In the genomic region with DNA sequence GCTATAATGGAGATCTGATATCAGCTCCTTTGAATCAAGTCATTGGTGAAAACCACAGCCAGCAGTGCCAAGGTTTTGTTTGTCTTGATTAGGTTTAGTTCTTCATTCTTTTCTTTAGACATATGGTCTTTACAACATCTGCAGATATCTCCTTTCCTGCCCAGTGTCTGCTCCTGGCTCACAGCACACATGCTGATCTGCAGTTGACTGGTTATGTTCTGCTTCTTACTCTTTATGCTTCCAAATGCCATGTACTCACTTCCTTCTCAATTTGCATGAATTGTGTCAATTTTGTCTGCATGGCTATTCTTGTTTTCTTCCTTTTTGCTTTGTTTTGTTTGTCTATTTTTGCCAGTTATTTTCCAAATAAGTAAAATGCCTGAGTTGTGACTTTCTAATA, we compare ENCODE assay signal across 11 cellular contexts. TPM values are rescaled to one million over a fixed set of nuclear protein-coding genes. Genes with fewer than 3 reads are reported as not detected.
A peak's percentile ranks its signal among the peaks of the same experiment; 100 is the strongest.
DNase-seq lines count a peak whose midpoint lies in the region; FAIRE-seq and TF ChIP-seq lines count a peak whose summit lies in the region.
"Had no signal": no experiment of that assay in that cellular context is flagged by ENCODE, and none has a peak within 500 bp of the region (broad histone marks: within the 10 kb centered on the region; RNA-seq: fewer than 3 reads in every experiment).

No MANE protein-coding gene starts in this region.

- no peak for FAIRE-seq in H54 (lab: Jason Lieb, UNC)

- intact Hi-C loops in stomach (cut with DNase I; ENCODE audit: low total_unique reads), result no loop called here

- H3K36me3 Mint-ChIP-seq in activated naive CD4-positive, alpha-beta T cell treated with anti-CD3 and anti-CD28 coated beads, Interleukin-2, amount 50 U/mL, for 24 hours, result peaks cover 21% of the 10 kb centered on the region
- H3K36me3 Mint-ChIP-seq in activated naive CD8-positive, alpha-beta T cell treated with anti-CD3 and anti-CD28 coated beads for 36 hours, result peaks cover 60% of the 10 kb centered on the region

- no peak for TF ChIP-seq EP300 in stomach (IDR thresholded peaks at IDR 0.05)

- H3K4me1 Mint-ChIP-seq in activated naive CD4-positive, alpha-beta T cell treated with anti-CD3 and anti-CD28 coated beads, Interleukin-2, amount 50 U/mL, for 24 hours, result peaks cover 94% of the 10 kb centered on the region
- H3K4me1 Mint-ChIP-seq in activated naive CD8-positive, alpha-beta T cell treated with anti-CD3 and anti-CD28 coated beads for 36 hours, result peaks cover 89% of the 10 kb centered on the region

- H3K4me3 Mint-ChIP-seq in activated naive CD4-positive, alpha-beta T cell treated with anti-CD3 and anti-CD28 coated beads, Interleukin-2, amount 50 U/mL, for 24 hours, result peak overlapping the region; percentile 63
- H3K4me3 Mint-ChIP-seq in activated naive CD8-positive, alpha-beta T cell treated with anti-CD3 and anti-CD28 coated beads for 36 hours, result no peak overlapping the region

- no peak for DNase-seq in activated naive CD4-positive, alpha-beta T cell treated with Interleukin-2 at 50 U/mL for 16 hours
- DNase-seq in NAMALWA (ENCODE audit: low spot score) (peak; percentile 35), stomach (no peak), RKO (ENCODE audit: low spot score) (no peak), H54 (ENCODE audit: insufficient read length, low spot score) (no peak), iPS-NIHi11 (ENCODE audit: low spot score) (no peak)
- no peak for DNase-seq in activated naive CD8-positive, alpha-beta T cell treated with anti-CD3 and anti-CD28 coated beads for 36 hours
- DNase-seq: effector CD4-positive, alpha-beta T cell had no signal

- H3K36me3 ChIP-seq in stomach, result no peaks in the 10 kb centered on the region

- no peaks in the 10 kb centered on the region for H3K27me3 ChIP-seq in stomach

- TF ChIP-seq CTCF in stomach (IDR thresholded peaks at IDR 0.05), result no peak

- H3K4me1 ChIP-seq in stomach, result peaks cover 0 to 49% (median 14%) of the 10 kb centered on the region in 4 donors

- no peaks in the 10 kb centered on the region for H3K9me3 ChIP-seq in stomach

- H3K9me3 Mint-ChIP-seq in activated naive CD4-positive, alpha-beta T cell treated with anti-CD3 and anti-CD28 coated beads, Interleukin-2, amount 50 U/mL, for 24 hours, result peaks cover 5% of the 10 kb centered on the region
- H3K9me3 Mint-ChIP-seq in activated naive CD8-positive, alpha-beta T cell treated with anti-CD3 and anti-CD28 coated beads for 36 hours, result peaks cover 2% of the 10 kb centered on the region

- H3K4me3 ChIP-seq in stomach, result no peak overlapping the region

- H3K27ac ChIP-seq in stomach, result peak overlapping the region in 3 of 5 donors; percentile 25 to 57 (median 38)

- peak overlapping the region; percentile 90 for H3K27ac Mint-ChIP-seq in activated naive CD4-positive, alpha-beta T cell treated with anti-CD3 and anti-CD28 coated beads, Interleukin-2, amount 50 U/mL, for 24 hours
- peak overlapping the region; percentile 10 for H3K27ac Mint-ChIP-seq in activated naive CD8-positive, alpha-beta T cell treated with anti-CD3 and anti-CD28 coated beads for 36 hours
- H3K27ac Mint-ChIP-seq: progenitor cell of endocrine pancreas had no signal

- TF ChIP-seq POLR2A in stomach (IDR thresholded peaks at IDR 0.05), result no peak
- no peak for TF ChIP-seq POLR2A in H54 (IDR thresholded peaks at IDR 0.05; ENCODE audit: low read depth, low read length)

- no peaks in the 10 kb centered on the region for H3K27me3 Mint-ChIP-seq in activated naive CD4-positive, alpha-beta T cell treated with anti-CD3 and anti-CD28 coated beads, Interleukin-2, amount 50 U/mL, for 24 hours
- no peaks in the 10 kb centered on the region for H3K27me3 Mint-ChIP-seq in activated naive CD8-positive, alpha-beta T cell treated with anti-CD3 and anti-CD28 coated beads for 36 hours

RNA-seq across cellular contexts. Expression of a gene that starts 8.0 kb away (rescaled TPM):
- 10 to 100 TPM; 47.4 to 51.0 TPM for total RNA-seq in activated naive CD8-positive, alpha-beta T cell treated with anti-CD3 and anti-CD28 coated beads for 36 hours
- 10 to 100 TPM in 2 of 5 donors, 1 to 10 TPM in 1, under 1 TPM in 1, not detected in 1; 0.29 to 17.1 (median 8.7) TPM for total RNA-seq in stomach
- 1 to 10 TPM; 3.6 to 6.3 (median 4.0) TPM for polyA plus RNA-seq in stomach
- polyA plus RNA-seq: BJ had no signal
